In genomic region chr7:135756191-135756590, GRCh38 we compare ENCODE assay signal across 17 cellular contexts. TPM values are rescaled to one million over a fixed set of nuclear protein-coding genes. Genes with fewer than 3 reads are reported as not detected.
"Had no signal": no experiment of that assay in that cellular context is flagged by ENCODE, and none has a peak within 500 bp of the region (broad histone marks: within the 10 kb centered on the region; RNA-seq: fewer than 3 reads in every experiment).

No MANE protein-coding gene starts in this region.

- H3K27me3 ChIP-seq: foreskin keratinocyte, thyroid gland had no signal

- H3K36me3 ChIP-seq: thyroid gland had no signal

- DNase-seq: activated CD4-positive, CD25-positive, alpha-beta regulatory T cell treated with anti-CD3 and anti-CD28 coated beads, Interleukin-2, amount 50 U/mL, for 72 hours; activated naive CD4-positive, alpha-beta T cell treated with Interleukin-2 at 50 U/mL for 16 hours; dermis blood vessel endothelial cell; effector memory CD8-positive, alpha-beta T cell; foreskin keratinocyte; glutamatergic neuron; left cardiac atrium; naive thymus-derived CD4-positive, alpha-beta T cell; retina; thyroid gland had no signal

- H3K9me3 ChIP-seq: thyroid gland had no signal

- H3K27ac ChIP-seq: foreskin keratinocyte, thyroid gland had no signal

- H3K4me3 ChIP-seq: lung, thyroid gland had no signal

RNA-seq across cellular contexts. Expression of gene FAM180A, which starts 7.6 kb away (rescaled TPM):
- total RNA-seq: activated CD8-positive, alpha-beta memory T cell treated with anti-CD3 and anti-CD28 coated beads for 36 hours; activated T-helper 17 cell treated with anti-CD3 and anti-CD28 coated beads, Interleukin-2, amount 50 U/mL, for 72 hours; astrocyte; cerebellum; dermis blood vessel endothelial cell; mononuclear cell; naive thymus-derived CD4-positive, alpha-beta T cell; T-helper 2 cell treated with Interferon-gamma antibody and Interleukin-4, amounts not matched to agents 100 ng/mL and 5 ng/mL, for 36 hours had no signal
- polyA plus RNA-seq: naive thymus-derived CD4-positive, alpha-beta T cell had no signal

RNA-seq across cellular contexts. Expression of gene SLC13A4, which starts 28.2 kb away (rescaled TPM):
- total RNA-seq: activated CD8-positive, alpha-beta memory T cell treated with anti-CD3 and anti-CD28 coated beads for 36 hours; activated T-helper 17 cell treated with anti-CD3 and anti-CD28 coated beads, Interleukin-2, amount 50 U/mL, for 72 hours; dermis blood vessel endothelial cell; left cardiac atrium; mononuclear cell; naive thymus-derived CD4-positive, alpha-beta T cell; T-helper 2 cell treated with Interferon-gamma antibody and Interleukin-4, amounts not matched to agents 100 ng/mL and 5 ng/mL, for 36 hours had no signal
- polyA plus RNA-seq: foreskin keratinocyte had no signal
